ENCODE assay signal across 10 cellular contexts in genomic region chr21:43025636-43026180, GRCh38. TPM values are rescaled to one million over a fixed set of nuclear protein-coding genes. Genes with fewer than 3 reads are reported as not detected.
DNase-seq lines count a peak whose midpoint lies in the region; TF ChIP-seq lines count a peak whose summit lies in the region.
"Had no signal": no experiment of that assay in that cellular context is flagged by ENCODE, and none has a peak within 500 bp of the region (broad histone marks: within the 10 kb centered on the region; RNA-seq: fewer than 3 reads in every experiment).

No MANE protein-coding gene starts in this region.

- no peak for TF ChIP-seq CTCF in spleen (IDR thresholded peaks at IDR 0.05 in 8 of 11, conservative IDR thresholded peaks at IDR 0.05 in 3 of 11)

- H3K36me3 ChIP-seq in adipocyte (ENCODE audit: control insufficient read depth, insufficient read depth, low read length, severe bottlenecking) (peaks cover 62% of the 10 kb centered on the region), spleen (peaks cover 0 to 100% (median 75%) of the 10 kb centered on the region in 6 donors)

- H3K4me3 ChIP-seq in adipocyte (ENCODE audit: low read length) (no peak overlapping the region), spleen (no peak overlapping the region)
- H3K4me3 ChIP-seq: psoas muscle had no signal

- H3K9me3 ChIP-seq in adipocyte (ENCODE audit: control insufficient read depth, low read length) (no peaks in the 10 kb centered on the region), spleen (no peaks in the 10 kb centered on the region)
- H3K9me3 ChIP-seq: psoas muscle had no signal

- no peaks in the 10 kb centered on the region for H3K4me1 ChIP-seq in adipocyte (ENCODE audit: control insufficient read depth, insufficient read depth, low read length)
- peaks cover 0 to 2% (median 0%) of the 10 kb centered on the region in 6 donors for H3K4me1 ChIP-seq in spleen
- H3K4me1 ChIP-seq: psoas muscle had no signal

- peak; percentile 68 for DNase-seq in GM03348 (ENCODE audit: low spot score)
- DNase-seq in adipocyte (ENCODE audit: low read depth), result peak; percentile 68
- peak; percentile 6 for DNase-seq in foreskin melanocyte
- peak; percentile 24 for DNase-seq in spleen
- no peak for DNase-seq in amygdala (lab: John Stamatoyannopoulos, UW)
- no peak for DNase-seq in NCI-H2029 (lab: John Stamatoyannopoulos, UW)
- DNase-seq in NCI-H446 (lab: John Stamatoyannopoulos, UW), result no peak
- DNase-seq: NCI-H1417, NCI-H526 treated with DMSO at 0.1 percent for 48 hours, psoas muscle had no signal

- intact Hi-C loops in spleen (cut with DNase I; ENCODE audit: low total_unique reads), result no loop called here

- no peak for TF ChIP-seq POLR2A in spleen (IDR thresholded peaks at IDR 0.05)

- H3K27me3 ChIP-seq in adipocyte (replicated peaks; ENCODE audit: control insufficient read depth, insufficient read depth, low read length) (no peaks in the 10 kb centered on the region), spleen (replicated peaks in 1 of 7) (no peaks in the 10 kb centered on the region)

- WGBS in spleen, 5 donors, result 85 to 91% (median 87%) methylated on average over 6 of the region's 6 CpGs

- no peak overlapping the region for H3K9ac ChIP-seq in adipocyte (ENCODE audit: low read length)

- no peak overlapping the region for H3K27ac ChIP-seq in spleen
- H3K27ac ChIP-seq: psoas muscle had no signal

RNA-seq across cellular contexts. Expression of gene CBS, which starts 49.9 kb away (rescaled TPM):
- 10 to 100 TPM in 1 of 7 donors, 1 to 10 TPM in 6; 1.2 to 10.9 (median 4.5) TPM for total RNA-seq in spleen
- polyA plus RNA-seq in spleen, result 1 to 10 TPM in 2 of 3 donors, under 1 TPM in 1; 0.65 to 2.9 (median 1.4) TPM

RNA-seq across cellular contexts. Expression of gene PKNOX1, which starts 51.3 kb away (rescaled TPM):
- 10 to 100 TPM; 11.1 to 21.2 (median 17.3) TPM for total RNA-seq in spleen
- polyA plus RNA-seq in spleen, result 10 to 100 TPM in 1 of 3 donors, 1 to 10 TPM in 2; 7.3 to 10.1 (median 8.7) TPM

Comparison
In these comparisons a context has a peak if more than half of its experiments do, and no peak if none do; other contexts are left out.
1. DNase-seq: peak in GM03348 (single experiment), adipocyte (single experiment), foreskin melanocyte (single experiment) and spleen (single experiment); none in amygdala (0 of 56), NCI-H2029 (single experiment) and NCI-H446 (0 of 2).